8 cellular contexts compared by ENCODE assay signal in the genomic region with DNA sequence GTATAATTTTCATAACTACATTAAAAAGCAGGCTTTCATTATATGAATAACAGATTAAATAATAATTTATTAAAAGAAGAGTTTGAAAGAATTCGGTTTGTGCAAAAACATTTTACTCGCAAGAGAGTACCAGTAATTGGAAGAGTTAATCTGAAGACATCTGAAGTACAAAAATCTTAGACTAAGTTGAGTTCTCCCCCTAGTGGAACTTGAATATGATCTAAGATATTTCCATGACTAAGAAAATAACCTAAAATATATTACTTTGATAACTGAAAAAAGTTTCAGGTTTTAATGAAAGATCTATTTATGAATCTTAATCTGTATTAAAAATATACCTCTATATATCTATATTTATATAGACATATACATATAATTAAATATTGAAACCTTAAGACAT.
DNase-seq lines count a peak whose midpoint lies in the region; ATAC-seq and TF ChIP-seq lines count a peak whose summit lies in the region.

No MANE protein-coding gene starts in this region.

- H3K27me3 ChIP-seq in heart right ventricle: no peaks in the 10 kb centered on the region
- no peaks in the 10 kb centered on the region for H3K27me3 ChIP-seq in right atrium auricular region
- no peaks in the 10 kb centered on the region for H3K27me3 ChIP-seq in dorsolateral prefrontal cortex

- ATAC-seq in heart right ventricle: no peak
- ATAC-seq in stimulated activated memory B cell treated with anti-CD40 and anti-IgM and Interleukin-4, amounts not matched to agents 10 μg/mL and 1 μg/mL and 100 μg/mL, for 72 hours: no peak

- H3K36me3 ChIP-seq in heart right ventricle (peaks cover 0 to 32% (median 3%) of the 10 kb centered on the region in 9 donors), right atrium auricular region (peaks cover 7% of the 10 kb centered on the region)

- no peak overlapping the region for H3K4me3 Mint-ChIP-seq in stimulated activated memory B cell treated with anti-CD40 and anti-IgM and Interleukin-4, amounts not matched to agents 10 μg/mL and 1 μg/mL and 100 μg/mL, for 72 hours

- TF ChIP-seq CTCF in heart right ventricle (IDR thresholded peaks at IDR 0.05) (peak in 6 of 9 donors; percentile 30 to 55 (median 46)), right atrium auricular region (IDR thresholded peaks at IDR 0.05) (peak in 1 of 2 donors; percentile 51), NB4 (IDR thresholded peaks at IDR 0.05; ENCODE audit: low read depth, low read length) (no peak), dorsolateral prefrontal cortex (IDR thresholded peaks at IDR 0.05 in 54 of 56, conservative IDR thresholded peaks at IDR 0.05 in 2 of 56; ENCODE audit: low read depth in 1 of 56, partially characterized antibody in 56 of 56) (peak in 51 of 56 donors; percentile 13 to 60 (median 36))

- no peaks in the 10 kb centered on the region for H3K27me3 Mint-ChIP-seq in stimulated activated memory B cell treated with anti-CD40 and anti-IgM and Interleukin-4, amounts not matched to agents 10 μg/mL and 1 μg/mL and 100 μg/mL, for 72 hours

- peak overlapping the region; percentile 5 for H3K27ac Mint-ChIP-seq in stimulated activated memory B cell treated with anti-CD40 and anti-IgM and Interleukin-4, amounts not matched to agents 10 μg/mL and 1 μg/mL and 100 μg/mL, for 72 hours

- no peak for TF ChIP-seq POLR2A in NB4 (IDR thresholded peaks at IDR 0.05; ENCODE audit: extremely low read depth, insufficient read length)

- WGBS in heart right ventricle, 2 donors: 70 to 73% methylated on average over 2 of the region's 2 CpGs

- H3K36me3 Mint-ChIP-seq in stimulated activated memory B cell treated with anti-CD40 and anti-IgM and Interleukin-4, amounts not matched to agents 10 μg/mL and 1 μg/mL and 100 μg/mL, for 72 hours: peaks cover 19% of the 10 kb centered on the region

- no peak overlapping the region for H3K4me3 ChIP-seq in heart right ventricle
- H3K4me3 ChIP-seq in right atrium auricular region: no peak overlapping the region
- H3K4me3 ChIP-seq in NB4 (ENCODE audit: low read depth, low read length): no peak overlapping the region
- no peak overlapping the region for H3K4me3 ChIP-seq in dorsolateral prefrontal cortex

- H3K4me1 Mint-ChIP-seq in stimulated activated memory B cell treated with anti-CD40 and anti-IgM and Interleukin-4, amounts not matched to agents 10 μg/mL and 1 μg/mL and 100 μg/mL, for 72 hours: no peaks in the 10 kb centered on the region

- peaks cover 2% of the 10 kb centered on the region for H3K9me3 Mint-ChIP-seq in stimulated activated memory B cell treated with anti-CD40 and anti-IgM and Interleukin-4, amounts not matched to agents 10 μg/mL and 1 μg/mL and 100 μg/mL, for 72 hours

- H3K9me3 ChIP-seq in heart right ventricle: no peaks in the 10 kb centered on the region
- no peaks in the 10 kb centered on the region for H3K9me3 ChIP-seq in right atrium auricular region

- H3K4me1 ChIP-seq in heart right ventricle (no peaks in the 10 kb centered on the region), right atrium auricular region (no peaks in the 10 kb centered on the region)

- intact Hi-C loops in heart right ventricle (cut with DNase I): no loop called here
- intact Hi-C loops in dorsolateral prefrontal cortex (cut with DNase I): no loop called here

- H3K27ac ChIP-seq in heart right ventricle: no peak overlapping the region
- no peak overlapping the region for H3K27ac ChIP-seq in right atrium auricular region
- H3K27ac ChIP-seq in dorsolateral prefrontal cortex: no peak overlapping the region

- DNase-seq in heart right ventricle: no peak
- DNase-seq in right atrium auricular region (ENCODE audit: low spot score): no peak
- DNase-seq in NB4 (ENCODE audit: low read depth): peak; percentile 69
- DNase-seq in dorsolateral prefrontal cortex: no peak
- no peak for DNase-seq in stimulated activated CD8-positive, alpha-beta memory T cell treated with anti-CD3 and anti-CD28 coated beads, Interleukin-4, amount 100 ng/mL, for 48 hours
- DNase-seq in activated CD4-positive, alpha-beta T cell treated with anti-CD3 and anti-CD28 coated beads for 1 hour: no peak
- DNase-seq in anterior cingulate cortex (lab: John Stamatoyannopoulos, UW): no peak
